Comparison of ENCODE assay signal across 8 cellular contexts in the genomic region with DNA sequence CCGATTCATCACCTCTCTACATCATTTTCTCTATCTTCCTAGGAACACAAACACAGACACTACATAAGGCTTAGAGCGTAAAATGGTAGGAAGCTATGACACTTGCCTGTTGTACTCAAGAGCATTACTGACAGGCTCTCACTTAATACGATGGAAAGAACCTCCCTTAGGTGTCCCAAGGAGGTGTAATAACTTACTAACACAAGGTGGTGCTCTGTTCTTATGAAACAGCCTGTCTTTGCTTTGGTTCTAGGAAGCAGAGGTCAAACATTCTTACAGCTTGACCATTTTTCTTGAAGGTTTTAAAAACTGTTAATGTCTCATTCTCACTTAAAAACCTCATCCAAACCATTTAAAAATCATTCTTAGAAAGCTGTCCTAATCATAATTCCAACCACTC.
A peak's percentile ranks its signal among the peaks of the same experiment; 100 is the strongest.
DNase-seq lines count a peak whose midpoint lies in the region; ATAC-seq, FAIRE-seq and TF ChIP-seq lines count a peak whose summit lies in the region.

No MANE protein-coding gene starts in this region.

- H3K4me1 ChIP-seq in GM12878 (ENCODE audit: control insufficient read depth, insufficient read depth, low read length), result no peaks in the 10 kb centered on the region

- no peak overlapping the region for H3K9ac ChIP-seq in GM12878 (ENCODE audit: control insufficient read depth, insufficient read depth, low read length)

- CTCF ChIA-PET in GM12878 (lab: Yijun Ruan, JAX), result interaction anchor here (0.6 to 3.7 kb wide), 22 partner anchors 12 to 575 kb away, joined by 3 to 26 read pairs (median 4); no protein-coding TSS in a partner anchor

- H3K27me3 ChIP-seq in GM12878 (replicated peaks in 1 of 2; ENCODE audit: control insufficient read depth in 2 of 2, insufficient read depth in 2 of 2, low read length in 1 of 2), result no peaks in the 10 kb centered on the region

- peak overlapping the region; percentile 21 for H2AFZ ChIP-seq in GM12878 (ENCODE audit: control insufficient read depth, low read depth, low read length)

- intact Hi-C loops in GM12878 (cut with micrococcal nuclease; ENCODE audit: unreplicated experiment), result loop anchor here (2.0 to 10.0 kb wide), 5 partner anchors 78 to 1015 kb away; partner anchors contain the start of gene CPA3

- DNase-seq in GM13976 (ENCODE audit: low spot score), result peak; percentile 4
- peak; percentile 40 for DNase-seq in NCI-H1417 treated with DMSO at 0.1 percent for 48 hours (lab: John Stamatoyannopoulos, UW)
- no peak for DNase-seq in GM12878 (ENCODE audit: low read depth, low spot score)
- peak; percentile 74 for DNase-seq in left kidney (ENCODE audit: low read depth, low spot score)
- no peak for DNase-seq in activated CD4-positive, alpha-beta T cell treated with anti-CD3 and anti-CD28 coated beads for 48 hours
- DNase-seq in occipital lobe (lab: John Stamatoyannopoulos, UW), result no peak

- no peak for TF ChIP-seq EP300 in GM12878 (IDR thresholded peaks at IDR 0.05; ENCODE audit: borderline replicate concordance in 1 of 2, control insufficient read depth in 1 of 2, low read depth in 2 of 2, low read length in 2 of 2)

- peak; percentile 75 for TF ChIP-seq CTCF in 22Rv1 (IDR thresholded peaks at IDR 0.05)
- TF ChIP-seq CTCF in GM13976 (IDR thresholded peaks at IDR 0.05; ENCODE audit: borderline replicate concordance, control extremely low read depth, extremely low read depth, insufficient read depth, missing control alignments), result peak; percentile 19
- peak in 2 of 3 experiments; percentile 20 to 55; a peak in 3 of 6 replicates for TF ChIP-seq CTCF in GM12878 (IDR thresholded peaks at IDR 0.05 in 2 of 3, conservative IDR thresholded peaks at IDR 0.05 in 1 of 3; ENCODE audit: control insufficient read depth in 2 of 3, extremely low read depth in 1 of 3, insufficient read depth in 1 of 3, low read depth in 3 of 3, low read length in 3 of 3)

- TF ChIP-seq POLR2A in GM12878 (IDR thresholded peaks at IDR 0.05; ENCODE audit: low read depth, low read length), result no peak

- peak; percentile 95 for ATAC-seq in HG02759 (IDR thresholded peaks at IDR 0.05; ENCODE audit: unreplicated experiment)
- peak; percentile 99 for ATAC-seq in GM12878

- in situ Hi-C loops in GM13976 (cut with MboI; ENCODE audit: low sequenced_read_pairs, unreplicated experiment) (no loop called here), GM12878 (cut with MboI) (loop anchor here (10.0 kb wide), 1 partner anchor 565 kb away; no protein-coding TSS in a partner anchor)

- H3K9me3 ChIP-seq in GM12878 (replicated peaks; ENCODE audit: control insufficient read depth, insufficient read depth, low read length), result no peaks in the 10 kb centered on the region

- SMC1A ChIA-PET in GM12878 (lab: Charles Lee; ENCODE audit: uncharacterized antibody, unreplicated experiment), result interaction anchor here (0.7 to 2.7 kb wide), 12 partner anchors 12 to 564 kb away, joined by 3 to 11 read pairs (median 5); no protein-coding TSS in a partner anchor

- H3K4me2 ChIP-seq in GM12878 (ENCODE audit: control insufficient read depth, insufficient read depth), result no peak overlapping the region

- H3K79me2 ChIP-seq in GM12878 (ENCODE audit: control insufficient read depth, insufficient read depth, low read length), result no peaks in the 10 kb centered on the region

- H3K36me3 ChIP-seq in GM12878 (ENCODE audit: control insufficient read depth in 2 of 2, insufficient read depth in 2 of 2, low read length in 1 of 2), result no peaks in the 10 kb centered on the region

- POLR2A ChIA-PET in GM12878 (lab: Charles Lee), result no interaction called here

- peak; percentile 57 for TF ChIP-seq RAD21 in GM12878 (IDR thresholded peaks at IDR 0.05; ENCODE audit: insufficient read depth, low read depth, low read length)

- no peaks in the 10 kb centered on the region for H4K20me1 ChIP-seq in GM12878 (ENCODE audit: control insufficient read depth, insufficient read depth)

- no TSS peak for BruUV-seq in GM12878 (replicated peaks; lab: Mats Ljungman, UMichigan)

- no peak overlapping the region for H3K4me3 ChIP-seq in GM12878

- RAD21 ChIA-PET in GM12878 (lab: Charles Lee; ENCODE audit: unreplicated experiment), result interaction anchor here (0.6 to 1.7 kb wide), 9 partner anchors 10 to 763 kb away, joined by 3 to 8 read pairs (median 3); no protein-coding TSS in a partner anchor

- peak; percentile 88 for FAIRE-seq in GM12878 (lab: Jason Lieb, UNC)

- H3K27ac ChIP-seq in 22Rv1, result no peak overlapping the region
- no peak overlapping the region for H3K27ac ChIP-seq in GM12878 (ENCODE audit: control insufficient read depth, insufficient read depth)

- 54% methylated on average over 3 of the region's 3 CpGs for WGBS in GM12878 (ENCODE audit: insufficient coverage, insufficient replicate concordance, low lambda C conversion rate, missing lambda C conversion rate)

TF ChIP-seq in GM12878, 131 proteins besides CTCF, POLR2A, EP300 and RAD21:
- TF ChIP-seq, protein P1, sequence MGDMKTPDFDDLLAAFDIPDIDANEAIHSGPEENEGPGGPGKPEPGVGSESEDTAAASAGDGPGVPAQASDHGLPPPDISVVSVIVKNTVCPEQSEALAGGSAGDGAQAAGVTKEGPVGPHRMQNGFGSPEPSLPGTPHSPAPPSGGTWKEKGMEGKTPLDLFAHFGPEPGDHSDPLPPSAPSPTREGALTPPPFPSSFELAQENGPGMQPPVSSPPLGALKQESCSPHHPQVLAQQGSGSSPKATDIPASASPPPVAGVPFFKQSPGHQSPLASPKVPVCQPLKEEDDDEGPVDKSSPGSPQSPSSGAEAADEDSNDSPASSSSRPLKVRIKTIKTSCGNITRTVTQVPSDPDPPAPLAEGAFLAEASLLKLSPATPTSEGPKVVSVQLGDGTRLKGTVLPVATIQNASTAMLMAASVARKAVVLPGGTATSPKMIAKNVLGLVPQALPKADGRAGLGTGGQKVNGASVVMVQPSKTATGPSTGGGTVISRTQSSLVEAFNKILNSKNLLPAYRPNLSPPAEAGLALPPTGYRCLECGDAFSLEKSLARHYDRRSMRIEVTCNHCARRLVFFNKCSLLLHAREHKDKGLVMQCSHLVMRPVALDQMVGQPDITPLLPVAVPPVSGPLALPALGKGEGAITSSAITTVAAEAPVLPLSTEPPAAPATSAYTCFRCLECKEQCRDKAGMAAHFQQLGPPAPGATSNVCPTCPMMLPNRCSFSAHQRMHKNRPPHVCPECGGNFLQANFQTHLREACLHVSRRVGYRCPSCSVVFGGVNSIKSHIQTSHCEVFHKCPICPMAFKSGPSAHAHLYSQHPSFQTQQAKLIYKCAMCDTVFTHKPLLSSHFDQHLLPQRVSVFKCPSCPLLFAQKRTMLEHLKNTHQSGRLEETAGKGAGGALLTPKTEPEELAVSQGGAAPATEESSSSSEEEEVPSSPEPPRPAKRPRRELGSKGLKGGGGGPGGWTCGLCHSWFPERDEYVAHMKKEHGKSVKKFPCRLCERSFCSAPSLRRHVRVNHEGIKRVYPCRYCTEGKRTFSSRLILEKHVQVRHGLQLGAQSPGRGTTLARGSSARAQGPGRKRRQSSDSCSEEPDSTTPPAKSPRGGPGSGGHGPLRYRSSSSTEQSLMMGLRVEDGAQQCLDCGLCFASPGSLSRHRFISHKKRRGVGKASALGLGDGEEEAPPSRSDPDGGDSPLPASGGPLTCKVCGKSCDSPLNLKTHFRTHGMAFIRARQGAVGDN (IDR thresholded peaks at IDR 0.05), result no peak
- peak; percentile 56; the same call in 1 of the 2 replicates for TF ChIP-seq SMC3 (IDR thresholded peaks at IDR 0.05; ENCODE audit: borderline replicate concordance, low read length)

Comparison
In these comparisons a context has a peak if more than half of its experiments do, and no peak if none do; other contexts are left out.
1. CTCF ChIP-seq: peak in every context shown above with its lines; median percentile 75 in 22Rv1; 38 in GM12878; 19 in GM13976.
2. DNase-seq: peak in GM13976 (single experiment), NCI-H1417 treated with DMSO at 0.1 percent for 48 hours (single experiment) and left kidney (single experiment); none in GM12878 (single experiment), activated CD4-positive, alpha-beta T cell treated with anti-CD3 and anti-CD28 coated beads for 48 hours (single experiment) and occipital lobe (single experiment).